ENCODE assay signal across 8 cellular contexts in the genomic region with DNA sequence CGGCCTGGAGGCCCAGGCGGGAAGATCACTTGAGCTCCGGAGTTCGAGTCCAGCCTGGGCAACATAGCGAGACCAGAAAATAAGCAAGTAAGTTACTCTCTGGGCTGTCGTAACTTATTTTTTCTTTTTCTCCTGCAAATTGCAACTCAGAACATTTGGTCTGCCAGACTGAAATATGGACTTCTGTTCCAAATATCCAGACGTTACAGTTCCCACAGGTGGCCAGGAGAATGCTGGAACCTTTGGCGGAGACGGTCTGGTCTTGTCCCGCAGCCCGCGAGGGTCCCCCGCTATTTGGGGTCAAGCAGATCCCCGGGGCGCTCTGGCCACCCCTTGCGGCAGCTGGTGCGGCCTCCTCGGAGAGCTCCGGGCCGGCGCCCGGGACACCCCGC. TPM values are rescaled to one million over a fixed set of nuclear protein-coding genes. Genes with fewer than 3 reads are reported as not detected.
DNase-seq lines count a peak whose midpoint lies in the region; ATAC-seq and TF ChIP-seq lines count a peak whose summit lies in the region.

No MANE protein-coding gene starts in this region.

- no peaks in the 10 kb centered on the region for H3K4me1 Mint-ChIP-seq in activated naive CD4-positive, alpha-beta T cell treated with anti-CD3 and anti-CD28 coated beads, Interleukin-2, amount 10 ng/mL, durations not matched to agents 7 days and 5 days

- no peak for DNase-seq in activated naive CD4-positive, alpha-beta T cell treated with anti-CD3 and anti-CD28 coated beads, Interleukin-2, amount 10 ng/mL, durations not matched to agents 7 days and 5 days
- no peak for DNase-seq in activated naive CD4-positive, alpha-beta T cell (lab: John Stamatoyannopoulos, UW)
- DNase-seq in breast epithelium (ENCODE audit: low spot score in 2 of 2) (no peak), mesendoderm (no peak), upper lobe of right lung (no peak), NCI-H1092 treated with DMSO at 0.1 percent for 48 hours (lab: John Stamatoyannopoulos, UW) (no peak)

- no peaks in the 10 kb centered on the region for H3K36me3 Mint-ChIP-seq in activated naive CD4-positive, alpha-beta T cell treated with anti-CD3 and anti-CD28 coated beads, Interleukin-2, amount 10 ng/mL, durations not matched to agents 7 days and 5 days

- H4K8ac ChIP-seq in mesendoderm (ENCODE audit: low read depth, low read length): no peak overlapping the region

- intact Hi-C loops in breast epithelium (cut with DNase I; ENCODE audit: low total_unique reads) (no loop called here), upper lobe of right lung (cut with DNase I) (no loop called here)

- H3K36me3 ChIP-seq in breast epithelium: no peaks in the 10 kb centered on the region
- no peaks in the 10 kb centered on the region for H3K36me3 ChIP-seq in mesendoderm (ENCODE audit: control insufficient read depth, insufficient read depth, low read length)
- no peaks in the 10 kb centered on the region for H3K36me3 ChIP-seq in upper lobe of right lung

- H3K79me1 ChIP-seq in mesendoderm (ENCODE audit: low read length): no peaks in the 10 kb centered on the region

- H2BK5ac ChIP-seq in mesendoderm (ENCODE audit: low read length): no peak overlapping the region

- WGBS in mesendoderm (ENCODE audit: extremely low coverage, insufficient coverage, low lambda C conversion rate): no CpG with 5 or more reads among the region's 23 CpGs

- peak overlapping the region; percentile 25 for H3K4me2 ChIP-seq in mesendoderm (ENCODE audit: low read length)

- no peak overlapping the region for H4K5ac ChIP-seq in mesendoderm (ENCODE audit: low read length)

- H3K56ac ChIP-seq in mesendoderm (ENCODE audit: low read length): peak overlapping the region; percentile 90

- no peaks in the 10 kb centered on the region for H3K79me2 ChIP-seq in mesendoderm (ENCODE audit: control insufficient read depth, insufficient read depth, low read length)

- no peak overlapping the region for H2BK120ac ChIP-seq in mesendoderm (ENCODE audit: low read depth, low read length)

- no peaks in the 10 kb centered on the region for H3K27me3 ChIP-seq in breast epithelium
- no peaks in the 10 kb centered on the region for H3K27me3 ChIP-seq in mesendoderm (ENCODE audit: insufficient read depth, low read length, poor library complexity)
- H3K27me3 ChIP-seq in upper lobe of right lung: peaks cover 5% of the 10 kb centered on the region

- H3K4me1 ChIP-seq in breast epithelium: no peaks in the 10 kb centered on the region
- H3K4me1 ChIP-seq in mesendoderm (ENCODE audit: control insufficient read depth, low read depth, low read length): no peaks in the 10 kb centered on the region
- peaks cover 4% of the 10 kb centered on the region for H3K4me1 ChIP-seq in upper lobe of right lung

- H3K27ac Mint-ChIP-seq in activated naive CD4-positive, alpha-beta T cell treated with anti-CD3 and anti-CD28 coated beads, Interleukin-2, amount 10 ng/mL, durations not matched to agents 7 days and 5 days: no peak overlapping the region

- peak overlapping the region; percentile 78 for H3K9ac ChIP-seq in mesendoderm (ENCODE audit: low read length)

- no peak overlapping the region for H2BK15ac ChIP-seq in mesendoderm (replicated peaks; ENCODE audit: low read depth)

- peak overlapping the region; percentile 77 for H3K4ac ChIP-seq in mesendoderm (ENCODE audit: low read depth, low read length)

- peaks cover 75% of the 10 kb centered on the region for H3K27me3 Mint-ChIP-seq in activated naive CD4-positive, alpha-beta T cell treated with anti-CD3 and anti-CD28 coated beads, Interleukin-2, amount 10 ng/mL, durations not matched to agents 7 days and 5 days

- CTCF ChIA-PET in activated naive CD4-positive, alpha-beta T cell treated with anti-CD3 and anti-CD28 coated beads, Interleukin-2, amount 10 ng/mL, durations not matched to agents 7 days and 5 days (lab: Charles Lee): interaction anchor here (1.1 to 2.3 kb wide), 3 partner anchors 8 to 105 kb away, joined by 4 to 11 read pairs (median 9); no protein-coding TSS in a partner anchor

- peak overlapping the region; percentile 51 to 87 (median 74) for H3K4me3 ChIP-seq in breast epithelium
- peak overlapping the region; percentile 37 for H3K4me3 ChIP-seq in mesendoderm (ENCODE audit: low read length)
- H3K4me3 ChIP-seq in upper lobe of right lung: peak overlapping the region; percentile 65

- TF ChIP-seq CTCF in breast epithelium (IDR thresholded peaks at IDR 0.05) (no peak), upper lobe of right lung (IDR thresholded peaks at IDR 0.05) (no peak)

- H3K27ac ChIP-seq in breast epithelium: peak overlapping the region; percentile 81 to 83
- H3K27ac ChIP-seq in mesendoderm (ENCODE audit: low read depth, low read length): no peak overlapping the region
- peak overlapping the region; percentile 17 for H3K27ac ChIP-seq in upper lobe of right lung

- H3K9me3 ChIP-seq in breast epithelium (no peaks in the 10 kb centered on the region), upper lobe of right lung (no peaks in the 10 kb centered on the region)

- H3K23ac ChIP-seq in mesendoderm (ENCODE audit: low read length): no peak overlapping the region

- ATAC-seq in upper lobe of right lung (no peak), HG03108 (IDR thresholded peaks at IDR 0.05; ENCODE audit: unreplicated experiment) (no peak), HG03342 (IDR thresholded peaks at IDR 0.05; ENCODE audit: unreplicated experiment) (no peak)

- H3K4me3 Mint-ChIP-seq in activated naive CD4-positive, alpha-beta T cell treated with anti-CD3 and anti-CD28 coated beads, Interleukin-2, amount 10 ng/mL, durations not matched to agents 7 days and 5 days: peak overlapping the region; percentile 44

- H3K9me3 Mint-ChIP-seq in activated naive CD4-positive, alpha-beta T cell treated with anti-CD3 and anti-CD28 coated beads, Interleukin-2, amount 10 ng/mL, durations not matched to agents 7 days and 5 days: no peaks in the 10 kb centered on the region

- no peak overlapping the region for H2AK5ac ChIP-seq in mesendoderm (ENCODE audit: low read length)

- TF ChIP-seq POLR2A in breast epithelium (IDR thresholded peaks at IDR 0.05): no peak

- H3K18ac ChIP-seq in mesendoderm (ENCODE audit: low read length): peak overlapping the region; percentile 69

RNA-seq across cellular contexts. Expression of a gene that starts 0.5 kb away (rescaled TPM):
- 10 to 100 TPM in 2 of 3 donors, 1 to 10 TPM in 1; 2.9 to 18.9 (median 14.7) TPM for total RNA-seq in breast epithelium
- 9.7 TPM for polyA plus RNA-seq in mesendoderm (2013, experiment 1 of 2)
- polyA plus RNA-seq in mesendoderm (2013, experiment 2 of 2): 10.1 TPM
- 2.3 TPM for total RNA-seq in upper lobe of right lung

RNA-seq across cellular contexts. Expression of a gene that starts 44.1 kb away (rescaled TPM):
- total RNA-seq in breast epithelium (10 to 100 TPM in 1 of 3 donors, 1 to 10 TPM in 1, under 1 TPM in 1; 0.64 to 10.2 (median 6.0) TPM), upper lobe of right lung (5.4 TPM)
- polyA plus RNA-seq in mesendoderm (2013, experiment 1 of 2): 0.97 TPM
- polyA plus RNA-seq in mesendoderm (2013, experiment 2 of 2): 1.0 TPM
